Comparison of ENCODE assay signal across 1 cellular context in genomic region chr2:172710584-172711024, GRCh38.
TF ChIP-seq lines count a peak whose summit lies in the region.

No MANE protein-coding gene starts in this region.

TF ChIP-seq in HEK293, 187 proteins besides CTCF, POLR2A, EP300 and RAD21 (continued from another document):
- TF ChIP-seq ZNF639 (tag by site-specific recombination; IDR thresholded peaks at IDR 0.05) (peak; percentile 33; the same call in 1 of the 2 replicates), ZNF140 (tag by site-specific recombination; IDR thresholded peaks at IDR 0.05) (no peak), GLI2 (tag by site-specific recombination; IDR thresholded peaks at IDR 0.05; ENCODE audit: borderline replicate concordance, low read depth) (no peak; the same call in 1 of the 2 replicates), ZSCAN18 (tag by site-specific recombination; IDR thresholded peaks at IDR 0.05) (no peak), ZNF155 (tag by site-specific recombination; IDR thresholded peaks at IDR 0.05) (no peak), ZNF19 (tag by site-specific recombination; IDR thresholded peaks at IDR 0.05; ENCODE audit: low read depth) (no peak), ZNF23 (tag by site-specific recombination; IDR thresholded peaks at IDR 0.05; ENCODE audit: borderline replicate concordance) (no peak), ZNF518A (tag by site-specific recombination; conservative IDR thresholded peaks at IDR 0.05; ENCODE audit: low read depth) (no peak; the same call in 1 of the 2 replicates), ZNF830 (tag by site-specific recombination; IDR thresholded peaks at IDR 0.05; ENCODE audit: low read depth) (no peak), ZNF433 (tag by site-specific recombination; IDR thresholded peaks at IDR 0.05; ENCODE audit: low read depth) (no peak), ZNF692 (tag by site-specific recombination; IDR thresholded peaks at IDR 0.05) (peak; percentile 62; the same call in 1 of the 2 replicates), ZNF777 (tag by site-specific recombination; IDR thresholded peaks at IDR 0.05; ENCODE audit: borderline replicate concordance) (no peak), ZNF350 (tag by site-specific recombination; IDR thresholded peaks at IDR 0.05) (no peak), ZNF776 (tag by site-specific recombination; IDR thresholded peaks at IDR 0.05; ENCODE audit: borderline replicate concordance) (no peak), ZBTB10 (tag by site-specific recombination; IDR thresholded peaks at IDR 0.05) (no peak), ZNF610 (tag by site-specific recombination; IDR thresholded peaks at IDR 0.05; ENCODE audit: borderline replicate concordance) (no peak), ZSCAN4 (tag by site-specific recombination; IDR thresholded peaks at IDR 0.05) (no peak), HOXA7 (CRISPR knock-in tag; IDR thresholded peaks at IDR 0.05; ENCODE audit: borderline replicate concordance) (no peak), ZNF10 (tag by site-specific recombination; IDR thresholded peaks at IDR 0.05) (no peak), IKZF3 (tag by site-specific recombination; IDR thresholded peaks at IDR 0.05) (peak; percentile 57; the same call in 1 of the 2 replicates), ATF2 (tag by site-specific recombination; IDR thresholded peaks at IDR 0.05; ENCODE audit: low read depth) (peak; percentile 87), ZNF48 (tag by site-specific recombination; IDR thresholded peaks at IDR 0.05) (no peak), ZNF747 (tag by site-specific recombination; IDR thresholded peaks at IDR 0.05) (no peak), EGR2 (tag by site-specific recombination; IDR thresholded peaks at IDR 0.05; ENCODE audit: low read depth) (no peak), GLIS2 (tag by site-specific recombination; IDR thresholded peaks at IDR 0.05) (no peak), ZNF133 (tag by site-specific recombination; IDR thresholded peaks at IDR 0.05) (no peak), SCRT2 (tag by site-specific recombination; IDR thresholded peaks at IDR 0.05) (peak; percentile 91), PRDM1 (tag by site-specific recombination; IDR thresholded peaks at IDR 0.05) (peak; percentile 90), ZNF221 (tag by site-specific recombination; IDR thresholded peaks at IDR 0.05; ENCODE audit: borderline replicate concordance) (no peak), ZNF660 (tag by site-specific recombination; IDR thresholded peaks at IDR 0.05) (0 out of 2 replicates have a peak, but pooled peaks have one; percentile 86), MEIS1 (CRISPR knock-in tag; IDR thresholded peaks at IDR 0.05; ENCODE audit: borderline replicate concordance) (no peak), ELK4 (IDR thresholded peaks at IDR 0.05; ENCODE audit: borderline replicate concordance, low read depth, low read length) (no peak), ZNF391 (tag by site-specific recombination; IDR thresholded peaks at IDR 0.05; ENCODE audit: borderline replicate concordance, low read depth) (0 out of 2 replicates have a peak, but pooled peaks have one; percentile 35), ZNF580 (tag by site-specific recombination; IDR thresholded peaks at IDR 0.05) (no peak), ZBTB20 (tag by site-specific recombination; IDR thresholded peaks at IDR 0.05) (no peak), ZNF16 (tag by site-specific recombination; IDR thresholded peaks at IDR 0.05; ENCODE audit: low read depth) (no peak), ZNF223 (tag by site-specific recombination; IDR thresholded peaks at IDR 0.05) (no peak), ZNF341 (tag by site-specific recombination; IDR thresholded peaks at IDR 0.05; ENCODE audit: low read depth) (no peak), ZNF112 (tag by site-specific recombination; IDR thresholded peaks at IDR 0.05) (no peak), ZNF214 (tag by site-specific recombination; IDR thresholded peaks at IDR 0.05; ENCODE audit: borderline replicate concordance) (no peak), ZNF37A (tag by site-specific recombination; IDR thresholded peaks at IDR 0.05) (no peak)
